ENCODE assay signal across 1 cellular context in genomic region chr9:137449931-137450537, GRCh38.
TF ChIP-seq lines count a peak whose summit lies in the region.

No MANE protein-coding gene starts in this region.

TF ChIP-seq in HepG2, 621 proteins besides CTCF, POLR2A, EP300 and RAD21:
- TF ChIP-seq ARNT2 (CRISPR knock-in tag; IDR thresholded peaks at IDR 0.05; ENCODE audit: low read depth), result no peak
- no peak for TF ChIP-seq WIZ (CRISPR knock-in tag; IDR thresholded peaks at IDR 0.05)
- TF ChIP-seq POLR2G (IDR thresholded peaks at IDR 0.05; ENCODE audit: low read depth, low read length), result peak; percentile 41; the same call in 1 of the 2 replicates
- TF ChIP-seq ZBTB33 (CRISPR knock-in tag; IDR thresholded peaks at IDR 0.05), result 0 out of 2 replicates have a peak, but pooled peaks have one; percentile 21
- peak; percentile 30; the same call in 1 of the 2 replicates for TF ChIP-seq ZBTB38 (CRISPR knock-in tag; IDR thresholded peaks at IDR 0.05)
- TF ChIP-seq HNRNPK (IDR thresholded peaks at IDR 0.05; ENCODE audit: low read depth, low read length, poor library complexity, severe bottlenecking), result peak; percentile 15
- TF ChIP-seq BHLHE40 (IDR thresholded peaks at IDR 0.05; ENCODE audit: low read length), result 0 out of 2 replicates have a peak, but pooled peaks have one; percentile 35
- TF ChIP-seq ATRX (CRISPR knock-in tag; IDR thresholded peaks at IDR 0.05; ENCODE audit: borderline replicate concordance), result no peak
- TF ChIP-seq ARID4A (CRISPR knock-in tag; IDR thresholded peaks at IDR 0.05; ENCODE audit: borderline replicate concordance), result no peak
- peak; percentile 22; the same call in 1 of the 2 replicates for TF ChIP-seq MAX (IDR thresholded peaks at IDR 0.05)
- no peak for TF ChIP-seq CHD2 (IDR thresholded peaks at IDR 0.05; ENCODE audit: low read depth, low read length)
- peak; percentile 24; the same call in 1 of the 2 replicates for TF ChIP-seq TBX2 (CRISPR knock-in tag; IDR thresholded peaks at IDR 0.05; ENCODE audit: borderline replicate concordance)
- TF ChIP-seq ZNF746 (CRISPR knock-in tag; IDR thresholded peaks at IDR 0.05), result peak; percentile 95
- TF ChIP-seq CREM (IDR thresholded peaks at IDR 0.05), result peak; percentile 37; the same call in 1 of the 2 replicates
- no peak for TF ChIP-seq CREM (CRISPR knock-in tag; IDR thresholded peaks at IDR 0.05)
